ENCODE assay signal across 21 cellular contexts in the genomic region with DNA sequence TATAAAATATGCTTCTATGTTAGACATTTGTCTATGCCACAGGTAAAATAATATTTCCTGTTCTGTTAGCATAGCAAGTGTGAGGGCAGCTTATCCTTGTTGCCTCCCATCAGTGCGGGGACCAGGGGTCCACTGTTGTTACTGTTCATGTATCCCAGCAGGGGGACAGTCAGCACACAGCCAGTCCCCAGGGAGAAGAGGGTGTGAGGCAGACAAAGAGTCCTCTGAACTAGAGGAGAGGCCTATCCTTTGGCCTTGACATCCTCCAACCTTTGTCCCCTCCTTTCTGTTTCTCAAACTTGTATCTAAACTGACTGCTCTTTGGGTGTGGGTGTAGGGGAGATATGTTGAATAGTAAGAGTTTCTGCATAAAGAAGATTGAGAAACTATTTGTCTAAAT. TPM values are rescaled to one million over a fixed set of nuclear protein-coding genes. Genes with fewer than 3 reads are reported as not detected.
DNase-seq lines count a peak whose midpoint lies in the region; ATAC-seq lines count a peak whose summit lies in the region.
"Had no signal": no experiment of that assay in that cellular context is flagged by ENCODE, and none has a peak within 500 bp of the region (broad histone marks: within the 10 kb centered on the region; RNA-seq: fewer than 3 reads in every experiment).

No MANE protein-coding gene starts in this region.

- H3K9me3 Mint-ChIP-seq in activated T-cell treated with anti-CD3 and anti-CD28 coated beads, Interleukin-2, amount 50 U/mL, for 72 hours, result no peaks in the 10 kb centered on the region
- no peaks in the 10 kb centered on the region for H3K9me3 Mint-ChIP-seq in activated T-cell treated with anti-CD3 and anti-CD28 coated beads, Interleukin-2, amount 50 U/mL, for 4 hours
- H3K9me3 Mint-ChIP-seq in dendritic cell treated with granulocyte-macrophage colony-stimulating factor and Interleukin-4, amounts not matched to agents 40 ng/mL and 50 ng/mL, for 4 days, result no peaks in the 10 kb centered on the region
- H3K9me3 Mint-ChIP-seq in stimulated activated memory B cell treated with anti-CD40 and anti-IgM and Interleukin-4, amounts not matched to agents 10 μg/mL and 1 μg/mL and 100 μg/mL, for 72 hours, result no peaks in the 10 kb centered on the region
- H3K9me3 Mint-ChIP-seq: activated CD4-positive, alpha-beta T cell treated with anti-CD3 and anti-CD28 coated beads, Interleukin-2, amount 10 ng/mL, durations not matched to agents 24 days and 14 days had no signal

- peaks cover 83% of the 10 kb centered on the region for H3K4me1 Mint-ChIP-seq in activated T-cell treated with anti-CD3 and anti-CD28 coated beads, Interleukin-2, amount 50 U/mL, for 72 hours (ENCODE audit: low read depth)
- peaks cover 82% of the 10 kb centered on the region for H3K4me1 Mint-ChIP-seq in activated T-cell treated with anti-CD3 and anti-CD28 coated beads, Interleukin-2, amount 50 U/mL, for 4 hours (ENCODE audit: low read depth)
- H3K4me1 Mint-ChIP-seq in dendritic cell treated with granulocyte-macrophage colony-stimulating factor and Interleukin-4, amounts not matched to agents 40 ng/mL and 50 ng/mL, for 4 days (ENCODE audit: low read depth), result peaks cover 58% of the 10 kb centered on the region
- H3K4me1 Mint-ChIP-seq in stimulated activated memory B cell treated with anti-CD40 and anti-IgM and Interleukin-4, amounts not matched to agents 10 μg/mL and 1 μg/mL and 100 μg/mL, for 72 hours, result peaks cover 82% of the 10 kb centered on the region

- H3K18ac ChIP-seq in mesenchymal stem cell (ENCODE audit: low read depth in 1 of 2, low read length in 2 of 2), result no peak overlapping the region

- H3K9ac ChIP-seq in mesenchymal stem cell (ENCODE audit: low read length), result no peak overlapping the region

- no peak overlapping the region for H3K14ac ChIP-seq in mesenchymal stem cell (ENCODE audit: low read length in 2 of 2)

- no peak overlapping the region for H4K91ac ChIP-seq in mesenchymal stem cell (ENCODE audit: low read length)

- H3K4me1 ChIP-seq in mesenchymal stem cell (ENCODE audit: control insufficient read depth, insufficient read depth, low read depth, low read length) (no peaks in the 10 kb centered on the region), SJCRH30 (no peaks in the 10 kb centered on the region)

- no peak for ATAC-seq in activated T-cell treated with anti-CD3 and anti-CD28 coated beads, Interleukin-2, amount 50 U/mL, for 72 hours (replicated peaks in 1 of 2)
- ATAC-seq in activated T-cell treated with anti-CD3 and anti-CD28 coated beads, Interleukin-2, amount 50 U/mL, for 4 hours, result no peak
- no peak for ATAC-seq in stimulated activated memory B cell treated with anti-CD40 and anti-IgM and Interleukin-4, amounts not matched to agents 10 μg/mL and 1 μg/mL and 100 μg/mL, for 72 hours
- no peak for ATAC-seq in GM18861 (IDR thresholded peaks at IDR 0.05; ENCODE audit: unreplicated experiment)

- H3K4me2 ChIP-seq in mesenchymal stem cell (ENCODE audit: low read length, poor library complexity, severe bottlenecking), result no peak overlapping the region

- H3K27ac Mint-ChIP-seq in activated T-cell treated with anti-CD3 and anti-CD28 coated beads, Interleukin-2, amount 50 U/mL, for 72 hours, result peak overlapping the region; percentile 23
- H3K27ac Mint-ChIP-seq in dendritic cell treated with granulocyte-macrophage colony-stimulating factor and Interleukin-4, amounts not matched to agents 40 ng/mL and 50 ng/mL, for 4 days, result peak overlapping the region; percentile 60
- H3K27ac Mint-ChIP-seq in stimulated activated memory B cell treated with anti-CD40 and anti-IgM and Interleukin-4, amounts not matched to agents 10 μg/mL and 1 μg/mL and 100 μg/mL, for 72 hours, result peak overlapping the region; percentile 79
- H3K27ac Mint-ChIP-seq: activated CD4-positive, alpha-beta T cell treated with anti-CD3 and anti-CD28 coated beads, Interleukin-2, amount 10 ng/mL, durations not matched to agents 24 days and 14 days had no signal

- H3K9me3 ChIP-seq in mesenchymal stem cell (ENCODE audit: control insufficient read depth, low read length), result no peaks in the 10 kb centered on the region
- H3K9me3 ChIP-seq in SJCRH30 (replicated peaks), result no peaks in the 10 kb centered on the region
- H3K9me3 ChIP-seq: neutrophil had no signal

- no peak overlapping the region for H4K8ac ChIP-seq in mesenchymal stem cell (ENCODE audit: low read length)

- H3K36me3 ChIP-seq in mesenchymal stem cell (ENCODE audit: control insufficient read depth in 1 of 2, insufficient read depth in 2 of 2, low read depth in 1 of 2, low read length in 2 of 2), result peaks cover 4 to 14% of the 10 kb centered on the region in 2 experiments
- H3K36me3 ChIP-seq in SJCRH30, result peaks cover 10% of the 10 kb centered on the region
- H3K36me3 ChIP-seq: neutrophil had no signal

- H3K27me3 Mint-ChIP-seq in activated T-cell treated with anti-CD3 and anti-CD28 coated beads, Interleukin-2, amount 50 U/mL, for 72 hours (ENCODE audit: low read depth), result no peaks in the 10 kb centered on the region
- no peaks in the 10 kb centered on the region for H3K27me3 Mint-ChIP-seq in activated T-cell treated with anti-CD3 and anti-CD28 coated beads, Interleukin-2, amount 50 U/mL, for 4 hours (ENCODE audit: low read depth)
- H3K27me3 Mint-ChIP-seq in dendritic cell treated with granulocyte-macrophage colony-stimulating factor and Interleukin-4, amounts not matched to agents 40 ng/mL and 50 ng/mL, for 4 days, result no peaks in the 10 kb centered on the region
- H3K27me3 Mint-ChIP-seq in stimulated activated memory B cell treated with anti-CD40 and anti-IgM and Interleukin-4, amounts not matched to agents 10 μg/mL and 1 μg/mL and 100 μg/mL, for 72 hours, result no peaks in the 10 kb centered on the region
- H3K27me3 Mint-ChIP-seq: activated CD4-positive, alpha-beta T cell treated with anti-CD3 and anti-CD28 coated beads, Interleukin-2, amount 10 ng/mL, durations not matched to agents 24 days and 14 days had no signal

- H2BK15ac ChIP-seq in mesenchymal stem cell (ENCODE audit: low read depth, poor library complexity, severe bottlenecking), result no peak overlapping the region

- no peak overlapping the region for H3K23ac ChIP-seq in mesenchymal stem cell (ENCODE audit: low read length in 2 of 2)

- intact Hi-C loops in dendritic cell treated with granulocyte-macrophage colony-stimulating factor and Interleukin-4, amounts not matched to agents 40 ng/mL and 50 ng/mL, for 4 days (cut with micrococcal nuclease), result loop anchor here (5.0 kb wide), 1 partner anchor 64 kb away; no protein-coding TSS in a partner anchor

- peaks cover 8 to 18% of the 10 kb centered on the region in 2 donors for H3K36me3 Mint-ChIP-seq in activated T-cell treated with anti-CD3 and anti-CD28 coated beads, Interleukin-2, amount 50 U/mL, for 72 hours (ENCODE audit: insufficient read depth in 2 of 2)
- peaks cover 9% of the 10 kb centered on the region for H3K36me3 Mint-ChIP-seq in activated T-cell treated with anti-CD3 and anti-CD28 coated beads, Interleukin-2, amount 50 U/mL, for 4 hours (ENCODE audit: insufficient read depth)
- H3K36me3 Mint-ChIP-seq in dendritic cell treated with granulocyte-macrophage colony-stimulating factor and Interleukin-4, amounts not matched to agents 40 ng/mL and 50 ng/mL, for 4 days (ENCODE audit: low read depth), result peaks cover 28% of the 10 kb centered on the region
- peaks cover 15% of the 10 kb centered on the region for H3K36me3 Mint-ChIP-seq in stimulated activated memory B cell treated with anti-CD40 and anti-IgM and Interleukin-4, amounts not matched to agents 10 μg/mL and 1 μg/mL and 100 μg/mL, for 72 hours

- no peak overlapping the region for H2AK5ac ChIP-seq in mesenchymal stem cell (ENCODE audit: low read length, severe bottlenecking)

- H3K4me3 ChIP-seq in mesenchymal stem cell (ENCODE audit: insufficient read depth in 1 of 2, low read depth in 1 of 2, low read length in 2 of 2) (no peak overlapping the region), SJCRH30 (no peak overlapping the region)
- H3K4me3 ChIP-seq: SK-N-MC had no signal

- no peak overlapping the region for H2BK12ac ChIP-seq in mesenchymal stem cell (ENCODE audit: low read length in 2 of 2)

- H2BK120ac ChIP-seq in mesenchymal stem cell (ENCODE audit: low read depth, low read length), result no peak overlapping the region

- H2AFZ ChIP-seq in mesenchymal stem cell (ENCODE audit: low read depth, low read length), result no peak overlapping the region

- no peak overlapping the region for H3K4ac ChIP-seq in mesenchymal stem cell (ENCODE audit: low read depth in 1 of 2, low read length in 2 of 2)

- H3K4me3 Mint-ChIP-seq in activated T-cell treated with anti-CD3 and anti-CD28 coated beads, Interleukin-2, amount 50 U/mL, for 72 hours, result no peak overlapping the region
- no peak overlapping the region for H3K4me3 Mint-ChIP-seq in activated T-cell treated with anti-CD3 and anti-CD28 coated beads, Interleukin-2, amount 50 U/mL, for 4 hours
- no peak overlapping the region for H3K4me3 Mint-ChIP-seq in dendritic cell treated with granulocyte-macrophage colony-stimulating factor and Interleukin-4, amounts not matched to agents 40 ng/mL and 50 ng/mL, for 4 days
- H3K4me3 Mint-ChIP-seq in stimulated activated memory B cell treated with anti-CD40 and anti-IgM and Interleukin-4, amounts not matched to agents 10 μg/mL and 1 μg/mL and 100 μg/mL, for 72 hours, result no peak overlapping the region
- H3K4me3 Mint-ChIP-seq: activated CD4-positive, alpha-beta T cell treated with anti-CD3 and anti-CD28 coated beads, Interleukin-2, amount 10 ng/mL, durations not matched to agents 24 days and 14 days had no signal

- DNase-seq in activated T-cell treated with anti-CD3 and anti-CD28 coated beads, Interleukin-2, amount 50 U/mL, for 72 hours, result no peak
- DNase-seq in activated T-cell treated with anti-CD3 and anti-CD28 coated beads, Interleukin-2, amount 50 U/mL, for 4 hours, result no peak
- peak; percentile 49 for DNase-seq in NAMALWA (ENCODE audit: low spot score)
- DNase-seq in mesenchymal stem cell, result no peak
- DNase-seq in SJCRH30, result no peak
- DNase-seq: ACHN; activated CD4-positive, alpha-beta T cell treated with anti-CD3 and anti-CD28 coated beads, Interleukin-2, amount 10 ng/mL, durations not matched to agents 24 days and 14 days; activated T-cell treated with anti-CD3 and anti-CD28 coated beads, Interleukin-2, amount 50 U/mL, for 1 hour; COR-L47; kidney; NCI-H1048; NCI-H2081; retina; stimulated activated CD4-positive, alpha-beta T cell treated with anti-CD3 and anti-CD28 coated beads, Interleukin-15, amount 100 ng/mL, for 24 hours had no signal

- H3K27ac ChIP-seq in mesenchymal stem cell (ENCODE audit: low read length, poor library complexity, severe bottlenecking) (no peak overlapping the region), SJCRH30 (no peak overlapping the region)
- H3K27ac ChIP-seq: neutrophil, SK-N-MC had no signal

- WGBS in mesenchymal stem cell, result 94% methylated on average over 1 of the region's 1 CpG

- no peaks in the 10 kb centered on the region for H3K27me3 ChIP-seq in mesenchymal stem cell (ENCODE audit: control insufficient read depth in 1 of 2, insufficient read depth in 1 of 2, low read length in 2 of 2)
- no peaks in the 10 kb centered on the region for H3K27me3 ChIP-seq in SJCRH30
- H3K27me3 ChIP-seq: neutrophil had no signal

- H2BK5ac ChIP-seq in mesenchymal stem cell (ENCODE audit: low read depth, low read length, poor library complexity, severe bottlenecking), result no peak overlapping the region

- peaks cover 9% of the 10 kb centered on the region for H3K79me1 ChIP-seq in mesenchymal stem cell (replicated peaks; ENCODE audit: low read length, poor library complexity, severe bottlenecking)

RNA-seq across cellular contexts. Expression of a gene that starts 2.9 kb away (rescaled TPM):
- total RNA-seq in activated T-cell treated with anti-CD3 and anti-CD28 coated beads, Interleukin-2, amount 50 U/mL, for 72 hours, result 10 to 100 TPM; 12.4 to 17.3 TPM
- total RNA-seq in activated T-cell treated with anti-CD3 and anti-CD28 coated beads, Interleukin-2, amount 50 U/mL, for 4 hours, result 1 to 10 TPM; 3.3 to 4.0 (median 3.9) TPM
- 0.03 TPM for polyA plus RNA-seq in mesenchymal stem cell (2013, experiment 1 of 2)
- not detected for polyA plus RNA-seq in mesenchymal stem cell (2013, experiment 2 of 2)
- total RNA-seq in SJCRH30 (2014; rRNA removed; shearing (Covaris generic)), result not detected in 2 replicates
- total RNA-seq: cerebellum had no signal
- polyA plus RNA-seq: urinary bladder had no signal

RNA-seq across cellular contexts. Expression of a gene that starts 46.2 kb away (rescaled TPM):
- 10 to 100 TPM; 32.8 to 57.5 TPM for total RNA-seq in activated T-cell treated with anti-CD3 and anti-CD28 coated beads, Interleukin-2, amount 50 U/mL, for 72 hours
- 10 to 100 TPM; 48.6 to 86.8 (median 65.7) TPM for total RNA-seq in activated T-cell treated with anti-CD3 and anti-CD28 coated beads, Interleukin-2, amount 50 U/mL, for 4 hours
- polyA plus RNA-seq in mesenchymal stem cell (2013, experiment 1 of 2), result 8.4 TPM
- 8.1 TPM for polyA plus RNA-seq in mesenchymal stem cell (2013, experiment 2 of 2)
- total RNA-seq in SJCRH30 (2014; rRNA removed; shearing (Covaris generic)), result not detected in 2 replicates

Comparison
In these comparisons a context has a peak if more than half of its experiments do, and no peak if none do; other contexts are left out.
1. H3K27ac Mint-ChIP-seq: peak in every context shown above with its lines; median percentile 79 in stimulated activated memory B cell treated with anti-CD40 and anti-IgM and Interleukin-4, amounts not matched to agents 10 μg/mL and 1 μg/mL and 100 μg/mL, for 72 hours; 60 in dendritic cell treated with granulocyte-macrophage colony-stimulating factor and Interleukin-4, amounts not matched to agents 40 ng/mL and 50 ng/mL, for 4 days; 23 in activated T-cell treated with anti-CD3 and anti-CD28 coated beads, Interleukin-2, amount 50 U/mL, for 72 hours.
2. RNA of a gene that starts 46.2 kb away (total RNA-seq): 48.6 to 86.8 TPM in activated T-cell treated with anti-CD3 and anti-CD28 coated beads, Interleukin-2, amount 50 U/mL, for 4 hours and 32.8 to 57.5 TPM in activated T-cell treated with anti-CD3 and anti-CD28 coated beads, Interleukin-2, amount 50 U/mL, for 72 hours; not detected in SJCRH30; every median in the first group is over 10 times any median in the second.